Comparison of ENCODE assay signal across 8 cellular contexts in genomic region chr3:185937689-185938374, GRCh38. TPM values are rescaled to one million over a fixed set of nuclear protein-coding genes. Genes with fewer than 3 reads are reported as not detected.
A peak's percentile ranks its signal among the peaks of the same experiment; 100 is the strongest.
DNase-seq lines count a peak whose midpoint lies in the region; ATAC-seq and TF ChIP-seq lines count a peak whose summit lies in the region.

TRA2B (minus strand) TSS chr3:185938014; CDS start chr3:185937860, 154 bp downstream.

- H3K4me1 ChIP-seq in DOHH2 (ENCODE audit: control insufficient read depth, low read length), result peaks cover 33% of the 10 kb centered on the region
- H3K4me1 ChIP-seq in Peyer's patch, result peaks cover 0 to 25% (median 10%) of the 10 kb centered on the region in 4 donors
- peaks cover 14 to 31% of the 10 kb centered on the region in 2 donors for H3K4me1 ChIP-seq in muscle layer of duodenum (ENCODE audit: control insufficient read depth in 1 of 2, insufficient read depth in 2 of 2, low read length in 2 of 2)

- H3K9me2 ChIP-seq in DOHH2 (replicated peaks; ENCODE audit: control insufficient read depth, low read length), result no peaks in the 10 kb centered on the region

- no peaks in the 10 kb centered on the region for H3K9me3 ChIP-seq in DOHH2 (ENCODE audit: control insufficient read depth, insufficient read depth, low read length)
- no peaks in the 10 kb centered on the region for H3K9me3 ChIP-seq in KOPT-K1 (ENCODE audit: insufficient read depth, low read length, poor library complexity, severe bottlenecking)
- H3K9me3 ChIP-seq in Peyer's patch, result no peaks in the 10 kb centered on the region
- H3K9me3 ChIP-seq in muscle layer of duodenum (ENCODE audit: control insufficient read depth in 1 of 2, low read length in 2 of 2), result no peaks in the 10 kb centered on the region

- H3K27ac ChIP-seq in DOHH2 (ENCODE audit: low read depth, low read length), result peak within 1 kb of the TSS; percentile 85
- peak within 1 kb of the TSS; percentile 100 for H3K27ac ChIP-seq in KOPT-K1 (ENCODE audit: low read depth, low read length, poor library complexity, severe bottlenecking)
- H3K27ac ChIP-seq in Peyer's patch, result peak within 1 kb of the TSS; percentile 99 to 100 (median 99)
- H3K27ac ChIP-seq in muscle layer of duodenum (ENCODE audit: low read length), result peak within 1 kb of the TSS; percentile 100

- H3K36me3 ChIP-seq in DOHH2 (ENCODE audit: control insufficient read depth, low read length) (peaks cover 49% of the 10 kb centered on the region), KOPT-K1 (ENCODE audit: insufficient read depth, low read length) (peaks cover 39% of the 10 kb centered on the region), Peyer's patch (no peaks in the 10 kb centered on the region), muscle layer of duodenum (ENCODE audit: control insufficient read depth in 1 of 2, insufficient read depth in 2 of 2, low read length in 2 of 2) (peaks cover 0 to 4% of the 10 kb centered on the region in 2 donors)

- peak; percentile 99 to 100 for TF ChIP-seq POLR2A in Peyer's patch (IDR thresholded peaks at IDR 0.05)

- peak; percentile 98 to 99 (median 99) for DNase-seq in Peyer's patch
- DNase-seq in activated T-cell treated with anti-CD3 and anti-CD28 coated beads, Interleukin-2, amount 50 U/mL, for 48 hours, result peak; percentile 99
- DNase-seq in stimulated activated CD8-positive, alpha-beta memory T cell treated with anti-CD3 and anti-CD28 coated beads, Interleukin-7, amount 100 ng/mL, for 4 hours (ENCODE audit: low read depth in 2 of 2), result peak; percentile 98 to 99

- H3K4me2 ChIP-seq in DOHH2 (ENCODE audit: low read length), result peak within 1 kb of the TSS; percentile 94

- ATAC-seq in GM21786 (IDR thresholded peaks at IDR 0.05; ENCODE audit: unreplicated experiment), result peak; percentile 96
- peak; percentile 98 for ATAC-seq in esophagus mucosa

- peaks cover 55% of the 10 kb centered on the region for H3K79me2 ChIP-seq in DOHH2 (ENCODE audit: control insufficient read depth, low read length)

- H3K4me3 ChIP-seq in DOHH2 (ENCODE audit: low read length) (peak within 1 kb of the TSS; percentile 91), Peyer's patch (peak within 1 kb of the TSS; percentile 79 to 99 (median 92)), muscle layer of duodenum (ENCODE audit: low read depth in 1 of 2, low read length in 2 of 2) (peak within 1 kb of the TSS; percentile 81 to 96)

- peaks cover 39% of the 10 kb centered on the region for H4K20me1 ChIP-seq in DOHH2 (ENCODE audit: control insufficient read depth, insufficient read depth, low read depth, low read length)

- TF ChIP-seq CTCF in DOHH2 (IDR thresholded peaks at IDR 0.05; ENCODE audit: low read depth, low read length, poor library complexity, severe bottlenecking) (peak; percentile 57), Peyer's patch (IDR thresholded peaks at IDR 0.05) (peak in 4 of 6 experiments; percentile 14 to 33 (median 23))

- 0 out of 2 replicates have a peak, but pooled peaks cover 12% of the 10 kb centered on the region for H3F3A ChIP-seq in DOHH2 (ENCODE audit: control insufficient read depth, insufficient read depth)

- no peaks in the 10 kb centered on the region for H3K27me3 ChIP-seq in DOHH2 (ENCODE audit: control insufficient read depth, low read length)
- H3K27me3 ChIP-seq in Peyer's patch, result no peaks in the 10 kb centered on the region
- no peaks in the 10 kb centered on the region for H3K27me3 ChIP-seq in muscle layer of duodenum (ENCODE audit: low read depth, low read length)

RNA-seq across cellular contexts. Expression of gene TRA2B, which starts in this region (rescaled TPM):
- total RNA-seq in Peyer's patch (100 to 1,000 TPM; 117 to 217 (median 144) TPM), esophagus mucosa (86.0 TPM)

Comparison
In these comparisons a context has a peak if more than half of its experiments do, and no peak if none do; other contexts are left out.
1. Peak in every context shown above with its lines: DNase-seq, ATAC-seq, H3K4me3 ChIP-seq and H3K27ac ChIP-seq.